In the genomic region with DNA sequence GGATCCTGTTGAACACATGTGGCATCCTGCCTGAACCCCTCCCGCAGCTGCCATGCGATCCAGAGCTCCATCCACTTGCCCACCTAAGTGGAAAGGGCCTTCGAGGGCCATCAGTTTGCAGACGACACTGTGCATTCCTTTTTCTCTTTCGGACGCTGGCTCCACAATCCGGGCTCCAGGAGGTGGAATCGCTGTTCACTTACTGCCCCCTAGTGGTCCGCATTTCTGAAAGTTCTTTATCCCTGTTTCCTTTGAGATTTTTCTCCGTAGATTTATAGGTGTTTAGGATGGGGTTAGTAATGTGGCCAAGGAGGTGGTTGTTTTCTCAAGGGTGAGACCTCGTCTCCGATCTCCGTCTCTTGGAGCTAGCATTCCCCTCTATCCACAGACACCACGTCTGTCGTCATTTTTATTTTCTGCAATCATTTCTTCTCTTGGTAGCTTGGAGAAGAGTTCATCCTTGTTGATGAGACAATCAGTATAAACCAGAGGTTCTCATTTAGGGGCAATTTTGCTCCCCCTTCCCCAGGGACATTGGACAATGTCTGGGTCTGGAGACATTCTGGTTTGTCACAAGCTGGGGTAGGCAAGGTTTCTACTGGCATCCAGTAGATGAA, we compare ENCODE assay signal across 8 cellular contexts.
DNase-seq lines count a peak whose midpoint lies in the region; ATAC-seq, FAIRE-seq and TF ChIP-seq lines count a peak whose summit lies in the region.

No MANE protein-coding gene starts in this region.

- no peaks in the 10 kb centered on the region for H3K36me3 Mint-ChIP-seq in activated T-helper 17 cell treated with anti-CD3 and anti-CD28 coated beads, Interleukin-2, amount 50 U/mL, for 72 hours (ENCODE audit: low read depth)

- ATAC-seq in activated T-helper 17 cell treated with anti-CD3 and anti-CD28 coated beads, Interleukin-2, amount 50 U/mL, for 72 hours (replicated peaks), result no peak
- ATAC-seq in foreskin keratinocyte (peak; percentile 76), omental fat pad (ENCODE audit: low FRiP score) (no peak), HG03097 (IDR thresholded peaks at IDR 0.05; ENCODE audit: low FRiP score, unreplicated experiment) (no peak), HG03280 (IDR thresholded peaks at IDR 0.05; ENCODE audit: unreplicated experiment) (no peak)

- H3K27ac Mint-ChIP-seq in activated T-helper 17 cell treated with anti-CD3 and anti-CD28 coated beads, Interleukin-2, amount 50 U/mL, for 72 hours, result no peak overlapping the region

- peaks cover 6% of the 10 kb centered on the region for H3K27me3 Mint-ChIP-seq in activated T-helper 17 cell treated with anti-CD3 and anti-CD28 coated beads, Interleukin-2, amount 50 U/mL, for 72 hours

- TF ChIP-seq CTCF in foreskin keratinocyte (conservative IDR thresholded peaks at IDR 0.05) (peak; percentile 86), omental fat pad (IDR thresholded peaks at IDR 0.05) (no peak)

- H3K9me3 Mint-ChIP-seq in activated T-helper 17 cell treated with anti-CD3 and anti-CD28 coated beads, Interleukin-2, amount 50 U/mL, for 72 hours, result no peaks in the 10 kb centered on the region

- H3K27me3 ChIP-seq in foreskin keratinocyte, result no peaks in the 10 kb centered on the region

- H3K4me3 Mint-ChIP-seq in activated T-helper 17 cell treated with anti-CD3 and anti-CD28 coated beads, Interleukin-2, amount 50 U/mL, for 72 hours, result peak overlapping the region; percentile 75

- H3K4me1 ChIP-seq in foreskin keratinocyte, result no peaks in the 10 kb centered on the region

- no peak overlapping the region for H3K27ac ChIP-seq in foreskin keratinocyte

- TF ChIP-seq POLR2A in GM12892 (IDR thresholded peaks at IDR 0.05; ENCODE audit: low read depth, low read length), result no peak

- FAIRE-seq in GM12892 (lab: Jason Lieb, UNC), result no peak

- DNase-seq in AG20443 (ENCODE audit: low spot score) (peak; percentile 85), GM12892 (ENCODE audit: insufficient read length) (peak; percentile 31), NCI-H748 (lab: John Stamatoyannopoulos, UW; ENCODE audit: unreplicated experiment) (peak; percentile 58), foreskin keratinocyte (peak; percentile 7 to 37), omental fat pad (ENCODE audit: low spot score) (peak; percentile 34)

- no peaks in the 10 kb centered on the region for H3K4me1 Mint-ChIP-seq in activated T-helper 17 cell treated with anti-CD3 and anti-CD28 coated beads, Interleukin-2, amount 50 U/mL, for 72 hours

Comparison
In these comparisons a context has a peak if more than half of its experiments do, and no peak if none do; other contexts are left out.
1. DNase-seq: peak in every context shown above with its lines; median percentile 85 in AG20443; 58 in NCI-H748; 34 in omental fat pad; 31 in GM12892; 22 in foreskin keratinocyte.